Comparison of ENCODE assay signal across 8 cellular contexts in the genomic region with DNA sequence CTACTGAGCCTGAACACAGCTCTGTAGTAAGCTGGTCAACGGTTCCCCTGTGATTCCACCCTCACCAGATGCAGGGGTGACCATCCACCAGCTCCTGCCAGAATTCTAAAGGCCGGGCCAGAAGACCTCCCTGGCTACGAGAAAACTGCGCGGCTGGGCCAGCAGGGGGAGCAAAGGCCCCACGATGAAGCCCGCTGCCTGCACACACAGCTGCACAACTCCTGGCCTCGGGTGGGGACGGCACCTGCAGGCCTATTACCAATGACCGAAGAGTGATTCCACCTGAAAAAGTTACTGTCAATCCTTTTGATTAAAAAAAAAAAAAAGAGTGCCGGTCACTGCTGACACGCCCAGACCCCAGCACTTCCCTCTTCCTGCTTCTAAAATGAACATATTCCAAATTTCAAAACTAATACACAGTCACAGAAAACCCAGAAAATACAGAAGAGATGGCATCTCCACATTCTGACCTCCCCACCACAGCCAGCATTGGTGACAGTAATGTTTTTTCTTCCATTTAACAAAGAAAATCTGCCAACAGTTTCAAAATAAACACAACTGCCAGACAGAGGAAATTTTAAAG. TPM values are rescaled to one million over a fixed set of nuclear protein-coding genes. Genes with fewer than 3 reads are reported as not detected.
DNase-seq lines count a peak whose midpoint lies in the region; ATAC-seq and TF ChIP-seq lines count a peak whose summit lies in the region.

No MANE protein-coding gene starts in this region.

- no peaks in the 10 kb centered on the region for H3K27me3 Mint-ChIP-seq in glutamatergic neuron (ENCODE audit: unreplicated experiment)

- peak; percentile 59 for ATAC-seq in HG03442 (IDR thresholded peaks at IDR 0.05; ENCODE audit: unreplicated experiment)

- no peaks in the 10 kb centered on the region for H3K27me3 ChIP-seq in SJCRH30

- H3K9me3 ChIP-seq in SJCRH30 (replicated peaks): no peaks in the 10 kb centered on the region

- no peaks in the 10 kb centered on the region for H3K4me1 ChIP-seq in SJCRH30

- H3K27ac Mint-ChIP-seq in glutamatergic neuron (ENCODE audit: unreplicated experiment): peak overlapping the region; percentile 57

- intact Hi-C loops in posterior cingulate gyrus (cut with DNase I): loop anchor here (1.0 to 2.0 kb wide), 3 partner anchors 204 to 634 kb away; no protein-coding TSS in a partner anchor

- no peak overlapping the region for H3K27ac ChIP-seq in SJCRH30

- H3K36me3 Mint-ChIP-seq in glutamatergic neuron (ENCODE audit: unreplicated experiment): no peaks in the 10 kb centered on the region

- H3K4me1 Mint-ChIP-seq in glutamatergic neuron (ENCODE audit: low read depth, unreplicated experiment): no peaks in the 10 kb centered on the region

- H3K4me3 Mint-ChIP-seq in glutamatergic neuron (ENCODE audit: unreplicated experiment): no peak overlapping the region

- TF ChIP-seq CTCF in glutamatergic neuron (IDR thresholded peaks at IDR 0.05; ENCODE audit: partially characterized antibody, unreplicated experiment): peak; percentile 78

- H3K9me3 Mint-ChIP-seq in glutamatergic neuron (ENCODE audit: unreplicated experiment): peaks cover 5% of the 10 kb centered on the region

- H3K4me3 ChIP-seq in SJCRH30: no peak overlapping the region

- H3K36me3 ChIP-seq in SJCRH30: no peaks in the 10 kb centered on the region

- DNase-seq in NCI-H1105 treated with DMSO at 0.1 percent for 48 hours (lab: John Stamatoyannopoulos, UW): peak; percentile 32
- DNase-seq in NCI-H1105 (lab: John Stamatoyannopoulos, UW): no peak
- DNase-seq in SJCRH30: peak; percentile 28 to 53
- peak; percentile 59 for DNase-seq in activated naive CD4-positive, alpha-beta T cell treated with Interleukin-2 at 50 U/mL for 16 hours
- peak; percentile 78 for DNase-seq in glutamatergic neuron
- DNase-seq in posterior cingulate gyrus: peak in 9 of 10 donors; percentile 52 to 95 (median 68)
- DNase-seq in ureter (ENCODE audit: low spot score): peak; percentile 64

RNA-seq across cellular contexts. Expression of a gene that starts 49.8 kb away (rescaled TPM):
- total RNA-seq in SJCRH30 (2014; rRNA removed; shearing (Covaris generic)): not detected in 2 replicates
- total RNA-seq in glutamatergic neuron (ENCODE audit: unreplicated experiment): 2.9 TPM
- 34.3 TPM for total RNA-seq in ureter
